17 cellular contexts compared by ENCODE assay signal in genomic region chr16:67207116-67207856, GRCh38. TPM values are rescaled to one million over a fixed set of nuclear protein-coding genes. Genes with fewer than 3 reads are reported as not detected.
A peak's percentile ranks its signal among the peaks of the same experiment; 100 is the strongest.
DNase-seq lines count a peak whose midpoint lies in the region; ATAC-seq, FAIRE-seq and TF ChIP-seq lines count a peak whose summit lies in the region.
"Had no signal": no experiment of that assay in that cellular context is flagged by ENCODE, and none has a peak within 500 bp of the region (broad histone marks: within the 10 kb centered on the region; RNA-seq: fewer than 3 reads in every experiment).

No MANE protein-coding gene starts in this region.

- H3K9ac ChIP-seq in H9 (ENCODE audit: extremely low read depth, insufficient read length, low read length), result no peak overlapping the region
- H3K9ac ChIP-seq in mesenchymal stem cell (ENCODE audit: low read length), result no peak overlapping the region

- ATAC-seq in WTC11 (peak; percentile 28), GM18868 (IDR thresholded peaks at IDR 0.05; ENCODE audit: unreplicated experiment) (no peak)

- H3K27me3 ChIP-seq in ACC112 (ENCODE audit: insufficient read depth, low read length), result no peaks in the 10 kb centered on the region
- no peaks in the 10 kb centered on the region; the same call in 1 of the 2 replicates for H3K27me3 ChIP-seq in H9 (ENCODE audit: insufficient read depth, low read length)
- no peaks in the 10 kb centered on the region for H3K27me3 ChIP-seq in mesenchymal stem cell (ENCODE audit: control insufficient read depth in 1 of 2, insufficient read depth in 1 of 2, low read length in 2 of 2)
- H3K27me3 ChIP-seq: ovary, SJCRH30 had no signal

- H3K27ac Mint-ChIP-seq in H9 (no peak overlapping the region), WTC11 (no peak overlapping the region)
- H3K27ac Mint-ChIP-seq in activated T-helper 1 cell treated with anti-CD3 and anti-CD28 coated beads, Interleukin-12 subunit alpha, Interleukin-12 subunit beta, Interleukin-2, Interleukin-4 antibody, amounts not matched to agents 30 ng/mL and 10 ng/mL and 1 ng/mL, durations not matched to agents 14 hours and 24 hours and 36 hours, result no peak overlapping the region
- H3K27ac Mint-ChIP-seq: activated T-helper 2 cell treated with anti-CD3 and anti-CD28 coated beads, Interferon-gamma antibody, Interleukin-2, Interleukin-4, amounts not matched to agents 10 μg/mL and 5 μg/mL and 100 μg/mL, durations not matched to agents 14 hours and 24 hours and 36 hours had no signal

- H2AK5ac ChIP-seq in H9 (ENCODE audit: insufficient read length, low read length), result no peak overlapping the region
- H2AK5ac ChIP-seq in mesenchymal stem cell (ENCODE audit: low read length, severe bottlenecking), result no peak overlapping the region

- H3K9me3 Mint-ChIP-seq in H9 (no peaks in the 10 kb centered on the region), WTC11 (no peaks in the 10 kb centered on the region)
- H3K9me3 Mint-ChIP-seq in activated T-helper 1 cell treated with anti-CD3 and anti-CD28 coated beads, Interleukin-12 subunit alpha, Interleukin-12 subunit beta, Interleukin-2, Interleukin-4 antibody, amounts not matched to agents 30 ng/mL and 10 ng/mL and 1 ng/mL, durations not matched to agents 14 hours and 24 hours and 36 hours, result no peaks in the 10 kb centered on the region
- H3K9me3 Mint-ChIP-seq: activated CD4-positive, alpha-beta memory T cell treated with anti-CD3 and anti-CD28 coated beads for 36 hours; activated T-helper 2 cell treated with anti-CD3 and anti-CD28 coated beads, Interferon-gamma antibody, Interleukin-2, Interleukin-4, amounts not matched to agents 10 μg/mL and 5 μg/mL and 100 μg/mL, durations not matched to agents 14 hours and 24 hours and 36 hours had no signal

- DNase-seq in H9 (no peak), WTC11 (ENCODE audit: low spot score) (no peak), mesenchymal stem cell (no peak), GM19239 (ENCODE audit: insufficient read length, low spot score) (no peak), Kasumi-1 (lab: John Stamatoyannopoulos, UW) (no peak)
- DNase-seq in activated T-helper 1 cell treated with anti-CD3 and anti-CD28 coated beads, Interleukin-12 subunit alpha, Interleukin-12 subunit beta, Interleukin-2, Interleukin-4 antibody, amounts not matched to agents 30 ng/mL and 10 ng/mL and 1 ng/mL, durations not matched to agents 14 hours and 24 hours and 36 hours (ENCODE audit: low spot score), result no peak
- DNase-seq: activated CD4-positive, alpha-beta memory T cell treated with anti-CD3 and anti-CD28 coated beads for 36 hours; DMS79 treated with DMSO at 0.1 percent for 48 hours; MM.1S; NCI-H2081 treated with DMSO at 0.1 percent for 48 hours; NCI-H774; SJCRH30 had no signal

- no peak overlapping the region for H2BK20ac ChIP-seq in H9 (ENCODE audit: low read depth, low read length, poor library complexity, severe bottlenecking)

- intact Hi-C loops in activated T-helper 1 cell treated with anti-CD3 and anti-CD28 coated beads, Interleukin-12 subunit alpha, Interleukin-12 subunit beta, Interleukin-2, Interleukin-4 antibody, amounts not matched to agents 30 ng/mL and 10 ng/mL and 1 ng/mL, durations not matched to agents 14 hours and 24 hours and 36 hours (cut with micrococcal nuclease), result no loop called here

- H3K36me3 ChIP-seq in ACC112 (ENCODE audit: insufficient read depth, low read length) (no peaks in the 10 kb centered on the region), mesenchymal stem cell (ENCODE audit: control insufficient read depth in 1 of 2, insufficient read depth in 2 of 2, low read depth in 1 of 2, low read length in 2 of 2) (peaks cover 19 to 40% of the 10 kb centered on the region in 2 experiments)
- H3K36me3 ChIP-seq: ovary had no signal

- POLR2A ChIA-PET in WTC11 (lab: Charles Lee), result interaction anchor here (0.6 to 1.7 kb wide), 3 partner anchors 8 to 19 kb away, joined by 3 to 8 read pairs (median 7); partner anchors contain the start of genes ELMO3 and TMEM208

- H3K56ac ChIP-seq in H9 (ENCODE audit: insufficient read length, low read depth, low read length), result no peak overlapping the region

- H3K23ac ChIP-seq in H9 (ENCODE audit: insufficient read length, low read depth, low read length) (no peak overlapping the region), mesenchymal stem cell (ENCODE audit: low read length in 2 of 2) (no peak overlapping the region)

- H3K79me2 ChIP-seq in ACC112 (ENCODE audit: control insufficient read depth, insufficient read depth, low read length, unreplicated experiment), result no peaks in the 10 kb centered on the region
- no peaks in the 10 kb centered on the region for H3K79me2 ChIP-seq in H9 (ENCODE audit: insufficient read depth, low read length)

- H3K4me3 ChIP-seq in ACC112 (ENCODE audit: low read depth, low read length), result no peak overlapping the region
- H3K4me3 ChIP-seq in mesenchymal stem cell (ENCODE audit: insufficient read depth in 1 of 2, low read depth in 1 of 2, low read length in 2 of 2), result no peak overlapping the region
- H3K4me3 ChIP-seq: ovary, SJCRH30 had no signal

- no peak overlapping the region for H3K4ac ChIP-seq in H9 (ENCODE audit: low read depth, low read length)
- H3K4ac ChIP-seq in mesenchymal stem cell (ENCODE audit: low read depth in 1 of 2, low read length in 2 of 2), result no peak overlapping the region

- H2BK12ac ChIP-seq in H9 (ENCODE audit: insufficient read length, low read depth, low read length), result no peak overlapping the region
- peak overlapping the region in 1 of 2 experiments; percentile 37 for H2BK12ac ChIP-seq in mesenchymal stem cell (ENCODE audit: low read length in 2 of 2)

- H3K36me3 Mint-ChIP-seq in H9 (ENCODE audit: insufficient read depth in 1 of 3, low read depth in 3 of 3) (peaks cover 0 to 11% (median 0%) of the 10 kb centered on the region in 3 experiments; a peak in 2 of 7 replicates), WTC11 (no peaks in the 10 kb centered on the region)
- peaks cover 6% of the 10 kb centered on the region for H3K36me3 Mint-ChIP-seq in activated T-helper 1 cell treated with anti-CD3 and anti-CD28 coated beads, Interleukin-12 subunit alpha, Interleukin-12 subunit beta, Interleukin-2, Interleukin-4 antibody, amounts not matched to agents 30 ng/mL and 10 ng/mL and 1 ng/mL, durations not matched to agents 14 hours and 24 hours and 36 hours (ENCODE audit: low read depth)
- H3K36me3 Mint-ChIP-seq: activated CD4-positive, alpha-beta memory T cell treated with anti-CD3 and anti-CD28 coated beads for 36 hours had no signal

- H4K20me1 ChIP-seq in H9 (ENCODE audit: control insufficient read depth, insufficient read depth, insufficient read length), result no peaks in the 10 kb centered on the region

- WGBS in H9 (ENCODE audit: extremely low coverage, insufficient read length, low lambda C conversion rate), result no CpG with 5 or more reads among the region's 18 CpGs
- WGBS in mesenchymal stem cell, result 85% methylated on average over 18 of the region's 18 CpGs

- no peak overlapping the region for H4K8ac ChIP-seq in H9 (replicated peaks; ENCODE audit: insufficient read length, low read depth, low read length)
- peak overlapping the region; percentile 46 for H4K8ac ChIP-seq in mesenchymal stem cell (ENCODE audit: low read length)

- H3K4me2 ChIP-seq in H9 (ENCODE audit: insufficient read depth, insufficient read length, low read length) (no peak overlapping the region), mesenchymal stem cell (ENCODE audit: low read length, poor library complexity, severe bottlenecking) (no peak overlapping the region)

- no peak for TF ChIP-seq CTCF in H9 (conservative IDR thresholded peaks at IDR 0.05)
- no peak for TF ChIP-seq CTCF in WTC11 (IDR thresholded peaks at IDR 0.05)

- H2BK5ac ChIP-seq in H9 (ENCODE audit: insufficient read length, low read length) (no peak overlapping the region), mesenchymal stem cell (ENCODE audit: low read depth, low read length, poor library complexity, severe bottlenecking) (no peak overlapping the region)

- H3T11ph ChIP-seq in H9 (ENCODE audit: low read length), result no peak overlapping the region

- no peak overlapping the region for H3K4me3 Mint-ChIP-seq in H9
- no peak overlapping the region for H3K4me3 Mint-ChIP-seq in WTC11
- H3K4me3 Mint-ChIP-seq in activated T-helper 1 cell treated with anti-CD3 and anti-CD28 coated beads, Interleukin-12 subunit alpha, Interleukin-12 subunit beta, Interleukin-2, Interleukin-4 antibody, amounts not matched to agents 30 ng/mL and 10 ng/mL and 1 ng/mL, durations not matched to agents 14 hours and 24 hours and 36 hours, result no peak overlapping the region
- H3K4me3 Mint-ChIP-seq: activated CD4-positive, alpha-beta memory T cell treated with anti-CD3 and anti-CD28 coated beads for 36 hours had no signal

- H3K27me3 Mint-ChIP-seq in H9 (ENCODE audit: low read depth) (peaks cover 14% of the 10 kb centered on the region), WTC11 (ENCODE audit: low read depth) (peaks cover 5% of the 10 kb centered on the region)
- no peaks in the 10 kb centered on the region for H3K27me3 Mint-ChIP-seq in activated T-helper 1 cell treated with anti-CD3 and anti-CD28 coated beads, Interleukin-12 subunit alpha, Interleukin-12 subunit beta, Interleukin-2, Interleukin-4 antibody, amounts not matched to agents 30 ng/mL and 10 ng/mL and 1 ng/mL, durations not matched to agents 14 hours and 24 hours and 36 hours (ENCODE audit: insufficient read depth)
- H3K27me3 Mint-ChIP-seq: activated CD4-positive, alpha-beta memory T cell treated with anti-CD3 and anti-CD28 coated beads for 36 hours had no signal

- H3K79me1 ChIP-seq in H9 (ENCODE audit: insufficient read depth, low read depth, low read length, poor library complexity, severe bottlenecking) (no peaks in the 10 kb centered on the region), mesenchymal stem cell (replicated peaks; ENCODE audit: low read length, poor library complexity, severe bottlenecking) (no peaks in the 10 kb centered on the region)

- no peaks in the 10 kb centered on the region for H3K23me2 ChIP-seq in H9 (ENCODE audit: insufficient read length, low read depth, low read length, poor library complexity, severe bottlenecking)

- H4K91ac ChIP-seq in H9 (ENCODE audit: insufficient read length, low read depth, low read length) (no peak overlapping the region), mesenchymal stem cell (ENCODE audit: low read length) (peak overlapping the region; percentile 6)

- peaks cover 25% of the 10 kb centered on the region for H3K4me1 ChIP-seq in ACC112 (ENCODE audit: control insufficient read depth, insufficient read depth, low read length, unreplicated experiment)
- H3K4me1 ChIP-seq in H9 (ENCODE audit: insufficient read depth, low read length), result no peaks in the 10 kb centered on the region
- peaks cover 23% of the 10 kb centered on the region for H3K4me1 ChIP-seq in mesenchymal stem cell (ENCODE audit: control insufficient read depth, insufficient read depth, low read depth, low read length)

- H3K4me1 Mint-ChIP-seq in H9 (peaks cover 10 to 12% of the 10 kb centered on the region in 2 experiments; a peak in 3 of 4 replicates), WTC11 (no peaks in the 10 kb centered on the region)
- no peaks in the 10 kb centered on the region for H3K4me1 Mint-ChIP-seq in activated T-helper 1 cell treated with anti-CD3 and anti-CD28 coated beads, Interleukin-12 subunit alpha, Interleukin-12 subunit beta, Interleukin-2, Interleukin-4 antibody, amounts not matched to agents 30 ng/mL and 10 ng/mL and 1 ng/mL, durations not matched to agents 14 hours and 24 hours and 36 hours (ENCODE audit: low read depth)

- H2BK120ac ChIP-seq in H9 (ENCODE audit: low read depth, low read length, poor library complexity, severe bottlenecking), result no peak overlapping the region
- H2BK120ac ChIP-seq in mesenchymal stem cell (ENCODE audit: low read depth, low read length), result no peak overlapping the region

- peak overlapping the region; percentile 26 for H3K27ac ChIP-seq in ACC112 (ENCODE audit: low read depth, low read length)
- H3K27ac ChIP-seq in H9 (ENCODE audit: insufficient read length, low read depth, low read length), result no peak overlapping the region
- no peak overlapping the region for H3K27ac ChIP-seq in mesenchymal stem cell (ENCODE audit: low read length, poor library complexity, severe bottlenecking)
- H3K27ac ChIP-seq: ovary, SJCRH30 had no signal

- CTCF ChIA-PET in WTC11 (lab: Charles Lee), result interaction anchor here (1.7 to 9.1 kb wide), 2 partner anchors 8 to 246 kb away, joined by 4 to 65 read pairs; partner anchors contain the start of genes CES3 and ELMO3

- H3K18ac ChIP-seq in H9 (ENCODE audit: insufficient read length, low read depth, low read length), result no peak overlapping the region
- peak overlapping the region in 1 of 2 experiments; percentile 4 for H3K18ac ChIP-seq in mesenchymal stem cell (ENCODE audit: low read depth in 1 of 2, low read length in 2 of 2)

- H4K5ac ChIP-seq in H9 (ENCODE audit: insufficient read length, low read depth, low read length), result no peak overlapping the region

- H3K14ac ChIP-seq in H9 (ENCODE audit: insufficient read depth, low read length) (0 out of 2 replicates have a peak overlapping the region, but pooled peaks have one; percentile 6), mesenchymal stem cell (ENCODE audit: low read length in 2 of 2) (peak overlapping the region in 1 of 2 experiments; percentile 30)

- no peak overlapping the region for H2AFZ ChIP-seq in ACC112 (ENCODE audit: low read length, unreplicated experiment)
- H2AFZ ChIP-seq in H9 (ENCODE audit: low read length), result no peak overlapping the region
- no peak overlapping the region for H2AFZ ChIP-seq in mesenchymal stem cell (ENCODE audit: low read depth, low read length)

- H2BK15ac ChIP-seq in H9 (ENCODE audit: low read depth, low read length) (no peak overlapping the region; the same call in 1 of the 2 replicates), mesenchymal stem cell (ENCODE audit: low read depth, poor library complexity, severe bottlenecking) (no peak overlapping the region)

- H3K9me3 ChIP-seq in H9 (ENCODE audit: control insufficient read depth, low read depth, low read length) (no peaks in the 10 kb centered on the region), mesenchymal stem cell (ENCODE audit: control insufficient read depth, low read length) (no peaks in the 10 kb centered on the region)
- H3K9me3 ChIP-seq: ovary, SJCRH30 had no signal

- no peak for FAIRE-seq in GM19239 (lab: Jason Lieb, UNC)

RNA-seq across cellular contexts. Expression of gene ELMO3, which starts 8.4 kb away (rescaled TPM):
- total RNA-seq in H9 (2021), result 8.6 and 9.1 TPM in 2 replicates
- total RNA-seq in WTC11 (2021), result 13.6 to 15.6 TPM (median 15.3 TPM) in 3 replicates
- 0.64 TPM for polyA plus RNA-seq in mesenchymal stem cell (2013, experiment 1 of 2)
- polyA plus RNA-seq in mesenchymal stem cell (2013, experiment 2 of 2), result 0.49 TPM
- 8.5 and 9.0 TPM in 2 replicates for total RNA-seq in activated T-helper 1 cell treated with anti-CD3 and anti-CD28 coated beads, Interleukin-12 subunit alpha, Interleukin-12 subunit beta, Interleukin-2, Interleukin-4 antibody, amounts not matched to agents 30 ng/mL and 10 ng/mL and 1 ng/mL, durations not matched to agents 14 hours and 24 hours and 36 hours

RNA-seq across cellular contexts. Expression of gene E2F4, which starts 15.3 kb away (rescaled TPM):
- total RNA-seq in H9 (2021), result 109 and 116 TPM in 2 replicates
- total RNA-seq in WTC11 (2021), result 75.6 to 85.0 TPM (median 75.8 TPM) in 3 replicates
- polyA plus RNA-seq in mesenchymal stem cell (2013, experiment 1 of 2), result 40.9 TPM
- 39.0 TPM for polyA plus RNA-seq in mesenchymal stem cell (2013, experiment 2 of 2)
- total RNA-seq in activated T-helper 1 cell treated with anti-CD3 and anti-CD28 coated beads, Interleukin-12 subunit alpha, Interleukin-12 subunit beta, Interleukin-2, Interleukin-4 antibody, amounts not matched to agents 30 ng/mL and 10 ng/mL and 1 ng/mL, durations not matched to agents 14 hours and 24 hours and 36 hours, result 174 and 181 TPM in 2 replicates

RNA-seq across cellular contexts. Expression of gene EXOC3L1, which starts 17.4 kb away (rescaled TPM):
- total RNA-seq in H9 (2021), result 3.1 and 3.3 TPM in 2 replicates
- total RNA-seq in WTC11 (2021), result 4.0 to 4.9 TPM (median 4.8 TPM) in 3 replicates
- 0.01 TPM for polyA plus RNA-seq in mesenchymal stem cell (2013, experiment 1 of 2)
- not detected for polyA plus RNA-seq in mesenchymal stem cell (2013, experiment 2 of 2)
- 0.34 TPM in 1 of 2 replicates, not detected in the other for total RNA-seq in activated T-helper 1 cell treated with anti-CD3 and anti-CD28 coated beads, Interleukin-12 subunit alpha, Interleukin-12 subunit beta, Interleukin-2, Interleukin-4 antibody, amounts not matched to agents 30 ng/mL and 10 ng/mL and 1 ng/mL, durations not matched to agents 14 hours and 24 hours and 36 hours
- total RNA-seq: activated CD4-positive, alpha-beta memory T cell treated with anti-CD3 and anti-CD28 coated beads for 36 hours; activated T-helper 2 cell treated with anti-CD3 and anti-CD28 coated beads, Interferon-gamma antibody, Interleukin-2, Interleukin-4, amounts not matched to agents 10 μg/mL and 5 μg/mL and 100 μg/mL, durations not matched to agents 14 hours and 24 hours and 36 hours had no signal
- polyA plus RNA-seq: BJ had no signal

RNA-seq across cellular contexts. Expression of gene TMEM208, which starts 19.6 kb away (rescaled TPM):
- total RNA-seq in H9 (2021) (42.6 and 43.3 TPM in 2 replicates), WTC11 (2021) (37.4 to 48.4 TPM (median 43.1 TPM) in 3 replicates)
- 43.4 TPM for polyA plus RNA-seq in mesenchymal stem cell (2013, experiment 1 of 2)
- polyA plus RNA-seq in mesenchymal stem cell (2013, experiment 2 of 2), result 44.0 TPM
- 68.5 and 72.4 TPM in 2 replicates for total RNA-seq in activated T-helper 1 cell treated with anti-CD3 and anti-CD28 coated beads, Interleukin-12 subunit alpha, Interleukin-12 subunit beta, Interleukin-2, Interleukin-4 antibody, amounts not matched to agents 30 ng/mL and 10 ng/mL and 1 ng/mL, durations not matched to agents 14 hours and 24 hours and 36 hours

RNA-seq across cellular contexts. Expression of gene MATCAP1, which starts 23.5 kb away (rescaled TPM):
- total RNA-seq in H9 (2021), result 42.1 and 51.2 TPM in 2 replicates
- 40.8 to 54.3 TPM (median 50.5 TPM) in 3 replicates for total RNA-seq in WTC11 (2021)
- polyA plus RNA-seq in mesenchymal stem cell (2013, experiment 1 of 2), result 11.4 TPM
- 11.2 TPM for polyA plus RNA-seq in mesenchymal stem cell (2013, experiment 2 of 2)
- total RNA-seq in activated T-helper 1 cell treated with anti-CD3 and anti-CD28 coated beads, Interleukin-12 subunit alpha, Interleukin-12 subunit beta, Interleukin-2, Interleukin-4 antibody, amounts not matched to agents 30 ng/mL and 10 ng/mL and 1 ng/mL, durations not matched to agents 14 hours and 24 hours and 36 hours, result 45.5 and 48.2 TPM in 2 replicates
